In the genomic region with DNA sequence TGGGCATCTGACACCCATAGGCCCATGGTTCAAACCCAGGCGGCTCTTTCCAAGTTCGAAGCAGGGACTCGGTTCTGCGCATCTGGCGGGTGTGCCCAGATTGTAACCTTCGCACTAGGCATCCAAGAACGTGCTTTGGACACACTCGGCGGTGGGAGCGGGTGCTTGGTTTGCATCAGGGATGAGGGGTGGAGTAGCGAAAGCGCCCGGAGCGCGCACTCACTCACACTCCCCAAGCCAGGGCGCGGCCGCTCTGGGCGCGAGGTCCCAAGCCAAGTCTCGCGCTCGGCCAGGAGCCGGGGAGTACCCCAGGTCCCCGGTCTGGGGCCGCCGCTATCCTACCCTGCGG, we compare ENCODE assay signal across 1 cellular context.
TF ChIP-seq lines count a peak whose summit lies in the region.

No MANE protein-coding gene starts in this region.

TF ChIP-seq in GM23338, 12 proteins besides CTCF, POLR2A, EP300 and RAD21 (continued from another document):
- TF ChIP-seq, protein P1, sequence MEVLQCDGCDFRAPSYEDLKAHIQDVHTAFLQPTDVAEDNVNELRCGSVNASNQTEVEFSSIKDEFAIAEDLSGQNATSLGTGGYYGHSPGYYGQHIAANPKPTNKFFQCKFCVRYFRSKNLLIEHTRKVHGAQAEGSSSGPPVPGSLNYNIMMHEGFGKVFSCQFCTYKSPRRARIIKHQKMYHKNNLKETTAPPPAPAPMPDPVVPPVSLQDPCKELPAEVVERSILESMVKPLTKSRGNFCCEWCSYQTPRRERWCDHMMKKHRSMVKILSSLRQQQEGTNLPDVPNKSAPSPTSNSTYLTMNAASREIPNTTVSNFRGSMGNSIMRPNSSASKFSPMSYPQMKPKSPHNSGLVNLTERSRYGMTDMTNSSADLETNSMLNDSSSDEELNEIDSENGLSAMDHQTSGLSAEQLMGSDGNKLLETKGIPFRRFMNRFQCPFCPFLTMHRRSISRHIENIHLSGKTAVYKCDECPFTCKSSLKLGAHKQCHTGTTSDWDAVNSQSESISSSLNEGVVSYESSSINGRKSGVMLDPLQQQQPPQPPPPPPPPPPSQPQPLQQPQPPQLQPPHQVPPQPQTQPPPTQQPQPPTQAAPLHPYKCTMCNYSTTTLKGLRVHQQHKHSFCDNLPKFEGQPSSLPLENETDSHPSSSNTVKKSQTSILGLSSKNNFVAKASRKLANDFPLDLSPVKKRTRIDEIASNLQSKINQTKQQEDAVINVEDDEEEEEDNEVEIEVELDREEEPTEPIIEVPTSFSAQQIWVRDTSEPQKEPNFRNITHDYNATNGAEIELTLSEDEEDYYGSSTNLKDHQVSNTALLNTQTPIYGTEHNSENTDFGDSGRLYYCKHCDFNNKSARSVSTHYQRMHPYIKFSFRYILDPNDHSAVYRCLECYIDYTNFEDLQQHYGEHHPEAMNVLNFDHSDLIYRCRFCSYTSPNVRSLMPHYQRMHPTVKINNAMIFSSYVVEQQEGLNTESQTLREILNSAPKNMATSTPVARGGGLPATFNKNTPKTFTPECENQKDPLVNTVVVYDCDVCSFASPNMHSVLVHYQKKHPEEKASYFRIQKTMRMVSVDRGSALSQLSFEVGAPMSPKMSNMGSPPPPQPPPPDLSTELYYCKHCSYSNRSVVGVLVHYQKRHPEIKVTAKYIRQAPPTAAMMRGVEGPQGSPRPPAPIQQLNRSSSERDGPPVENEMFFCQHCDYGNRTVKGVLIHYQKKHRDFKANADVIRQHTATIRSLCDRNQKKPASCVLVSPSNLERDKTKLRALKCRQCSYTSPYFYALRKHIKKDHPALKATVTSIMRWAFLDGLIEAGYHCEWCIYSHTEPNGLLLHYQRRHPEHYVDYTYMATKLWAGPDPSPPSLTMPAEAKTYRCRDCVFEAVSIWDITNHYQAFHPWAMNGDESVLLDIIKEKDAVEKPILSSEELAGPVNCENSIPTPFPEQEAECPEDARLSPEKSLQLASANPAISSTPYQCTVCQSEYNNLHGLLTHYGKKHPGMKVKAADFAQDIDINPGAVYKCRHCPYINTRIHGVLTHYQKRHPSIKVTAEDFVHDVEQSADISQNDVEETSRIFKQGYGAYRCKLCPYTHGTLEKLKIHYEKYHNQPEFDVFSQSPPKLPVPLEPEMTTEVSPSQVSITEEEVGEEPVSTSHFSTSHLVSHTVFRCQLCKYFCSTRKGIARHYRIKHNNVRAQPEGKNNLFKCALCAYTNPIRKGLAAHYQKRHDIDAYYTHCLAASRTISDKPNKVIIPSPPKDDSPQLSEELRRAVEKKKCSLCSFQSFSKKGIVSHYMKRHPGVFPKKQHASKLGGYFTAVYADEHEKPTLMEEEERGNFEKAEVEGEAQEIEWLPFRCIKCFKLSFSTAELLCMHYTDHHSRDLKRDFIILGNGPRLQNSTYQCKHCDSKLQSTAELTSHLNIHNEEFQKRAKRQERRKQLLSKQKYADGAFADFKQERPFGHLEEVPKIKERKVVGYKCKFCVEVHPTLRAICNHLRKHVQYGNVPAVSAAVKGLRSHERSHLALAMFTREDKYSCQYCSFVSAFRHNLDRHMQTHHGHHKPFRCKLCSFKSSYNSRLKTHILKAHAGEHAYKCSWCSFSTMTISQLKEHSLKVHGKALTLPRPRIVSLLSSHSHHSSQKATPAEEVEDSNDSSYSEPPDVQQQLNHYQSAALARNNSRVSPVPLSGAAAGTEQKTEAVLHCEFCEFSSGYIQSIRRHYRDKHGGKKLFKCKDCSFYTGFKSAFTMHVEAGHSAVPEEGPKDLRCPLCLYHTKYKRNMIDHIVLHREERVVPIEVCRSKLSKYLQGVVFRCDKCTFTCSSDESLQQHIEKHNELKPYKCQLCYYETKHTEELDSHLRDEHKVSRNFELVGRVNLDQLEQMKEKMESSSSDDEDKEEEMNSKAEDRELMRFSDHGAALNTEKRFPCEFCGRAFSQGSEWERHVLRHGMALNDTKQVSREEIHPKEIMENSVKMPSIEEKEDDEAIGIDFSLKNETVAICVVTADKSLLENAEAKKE (CRISPR knock-in tag; IDR thresholded peaks at IDR 0.05) = no peak
- TF ChIP-seq, protein P2, sequence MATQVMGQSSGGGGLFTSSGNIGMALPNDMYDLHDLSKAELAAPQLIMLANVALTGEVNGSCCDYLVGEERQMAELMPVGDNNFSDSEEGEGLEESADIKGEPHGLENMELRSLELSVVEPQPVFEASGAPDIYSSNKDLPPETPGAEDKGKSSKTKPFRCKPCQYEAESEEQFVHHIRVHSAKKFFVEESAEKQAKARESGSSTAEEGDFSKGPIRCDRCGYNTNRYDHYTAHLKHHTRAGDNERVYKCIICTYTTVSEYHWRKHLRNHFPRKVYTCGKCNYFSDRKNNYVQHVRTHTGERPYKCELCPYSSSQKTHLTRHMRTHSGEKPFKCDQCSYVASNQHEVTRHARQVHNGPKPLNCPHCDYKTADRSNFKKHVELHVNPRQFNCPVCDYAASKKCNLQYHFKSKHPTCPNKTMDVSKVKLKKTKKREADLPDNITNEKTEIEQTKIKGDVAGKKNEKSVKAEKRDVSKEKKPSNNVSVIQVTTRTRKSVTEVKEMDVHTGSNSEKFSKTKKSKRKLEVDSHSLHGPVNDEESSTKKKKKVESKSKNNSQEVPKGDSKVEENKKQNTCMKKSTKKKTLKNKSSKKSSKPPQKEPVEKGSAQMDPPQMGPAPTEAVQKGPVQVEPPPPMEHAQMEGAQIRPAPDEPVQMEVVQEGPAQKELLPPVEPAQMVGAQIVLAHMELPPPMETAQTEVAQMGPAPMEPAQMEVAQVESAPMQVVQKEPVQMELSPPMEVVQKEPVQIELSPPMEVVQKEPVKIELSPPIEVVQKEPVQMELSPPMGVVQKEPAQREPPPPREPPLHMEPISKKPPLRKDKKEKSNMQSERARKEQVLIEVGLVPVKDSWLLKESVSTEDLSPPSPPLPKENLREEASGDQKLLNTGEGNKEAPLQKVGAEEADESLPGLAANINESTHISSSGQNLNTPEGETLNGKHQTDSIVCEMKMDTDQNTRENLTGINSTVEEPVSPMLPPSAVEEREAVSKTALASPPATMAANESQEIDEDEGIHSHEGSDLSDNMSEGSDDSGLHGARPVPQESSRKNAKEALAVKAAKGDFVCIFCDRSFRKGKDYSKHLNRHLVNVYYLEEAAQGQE (IDR thresholded peaks at IDR 0.05; ENCODE audit: unreplicated experiment) = no peak
- TF ChIP-seq NANOG (IDR thresholded peaks at IDR 0.05; ENCODE audit: borderline replicate concordance) (no peak), ZNF331 (CRISPR knock-in tag; IDR thresholded peaks at IDR 0.05; ENCODE audit: low read depth) (no peak), ZNF114 (CRISPR knock-in tag; IDR thresholded peaks at IDR 0.05) (no peak), POLR2AphosphoS5 (IDR thresholded peaks at IDR 0.05; ENCODE audit: low read depth) (no peak), STAT1 (IDR thresholded peaks at IDR 0.05; ENCODE audit: unreplicated experiment) (no peak), EZH2 (IDR thresholded peaks at IDR 0.05; ENCODE audit: low read depth, unreplicated experiment) (no peak)
- TF ChIP-seq, protein P3, sequence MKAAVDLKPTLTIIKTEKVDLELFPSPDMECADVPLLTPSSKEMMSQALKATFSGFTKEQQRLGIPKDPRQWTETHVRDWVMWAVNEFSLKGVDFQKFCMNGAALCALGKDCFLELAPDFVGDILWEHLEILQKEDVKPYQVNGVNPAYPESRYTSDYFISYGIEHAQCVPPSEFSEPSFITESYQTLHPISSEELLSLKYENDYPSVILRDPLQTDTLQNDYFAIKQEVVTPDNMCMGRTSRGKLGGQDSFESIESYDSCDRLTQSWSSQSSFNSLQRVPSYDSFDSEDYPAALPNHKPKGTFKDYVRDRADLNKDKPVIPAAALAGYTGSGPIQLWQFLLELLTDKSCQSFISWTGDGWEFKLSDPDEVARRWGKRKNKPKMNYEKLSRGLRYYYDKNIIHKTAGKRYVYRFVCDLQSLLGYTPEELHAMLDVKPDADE (IDR thresholded peaks at IDR 0.05) = no peak
